Comparison of ENCODE assay signal across 20 cellular contexts in the genomic region with DNA sequence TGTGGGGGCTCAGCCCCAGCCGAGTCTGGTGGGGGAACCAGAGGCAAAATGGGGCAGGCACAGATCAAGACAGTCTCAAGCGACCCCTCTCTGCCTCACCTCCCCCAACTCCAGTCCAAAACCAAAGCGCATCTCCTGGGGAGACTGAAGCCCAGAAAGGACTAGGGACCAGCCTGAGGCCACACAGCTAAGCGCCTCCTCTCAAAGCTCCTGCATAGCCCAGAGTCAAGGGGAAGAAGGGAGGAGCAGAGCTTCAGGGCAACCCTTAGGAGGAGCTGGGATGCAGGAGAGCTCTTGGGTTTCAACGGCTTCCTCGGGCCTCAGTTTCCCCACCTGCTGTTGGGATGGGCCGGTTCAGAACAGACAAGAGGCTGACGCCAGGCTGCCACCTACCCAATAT. TPM values are rescaled to one million over a fixed set of nuclear protein-coding genes. Genes with fewer than 3 reads are reported as not detected.
"Had no signal": no experiment of that assay in that cellular context is flagged by ENCODE, and none has a peak within 500 bp of the region (broad histone marks: within the 10 kb centered on the region; RNA-seq: fewer than 3 reads in every experiment).

No MANE protein-coding gene starts in this region.

- DNase-seq: activated CD4-positive, alpha-beta T cell treated with anti-CD3 and anti-CD28 coated beads for 36 hours; activated CD4-positive, alpha-beta T cell treated with anti-CD3 and anti-CD28 coated beads, Interleukin-2, amount 50 U/mL, for 48 hours; activated gamma-delta T cell treated with Interleukin-2 at 50 U/mL for 16 hours; activated T-cell treated with anti-CD3 and anti-CD28 coated beads for 4 hours; effector memory CD4-positive, alpha-beta T cell; esophagus squamous epithelium; left ventricle myocardium superior; mucosa of descending colon; naive B cell; SW 1271; testis; upper lobe of left lung had no signal

- H3K36me3 ChIP-seq: cardiac muscle cell, esophagus squamous epithelium, upper lobe of left lung had no signal

- H3K4me3 ChIP-seq: mucosa of descending colon, testis, upper lobe of left lung had no signal

- H3K4me3 Mint-ChIP-seq: activated CD4-positive, alpha-beta T cell treated with anti-CD3 and anti-CD28 coated beads for 36 hours; activated T-helper 1 cell treated with anti-CD3 and anti-CD28 coated beads, Interleukin-12 subunit alpha, Interleukin-12 subunit beta, Interleukin-2, Interleukin-4 antibody, amounts not matched to agents 30 ng/mL and 10 ng/mL and 1 ng/mL, durations not matched to agents 14 hours and 24 hours and 36 hours; dendritic cell treated with granulocyte-macrophage colony-stimulating factor and Interleukin-4, amounts not matched to agents 40 ng/mL and 50 ng/mL, for 4 days; memory B cell had no signal

- ATAC-seq: activated CD4-positive, alpha-beta T cell treated with anti-CD3 and anti-CD28 coated beads for 36 hours; activated naive CD4-positive, alpha-beta T cell treated with anti-CD3 and anti-CD28 coated beads, Interleukin-2, amount 50 U/mL, for 72 hours; left ventricle myocardium superior; mucosa of descending colon had no signal

- H3K9me3 ChIP-seq: esophagus squamous epithelium, mucosa of descending colon, testis, upper lobe of left lung had no signal

- H3K27ac Mint-ChIP-seq: activated CD4-positive, alpha-beta T cell treated with anti-CD3 and anti-CD28 coated beads for 36 hours; activated naive CD4-positive, alpha-beta T cell treated with anti-CD3 and anti-CD28 coated beads, Interleukin-2, amount 50 U/mL, for 72 hours; activated T-helper 1 cell treated with anti-CD3 and anti-CD28 coated beads, Interleukin-12 subunit alpha, Interleukin-12 subunit beta, Interleukin-2, Interleukin-4 antibody, amounts not matched to agents 30 ng/mL and 10 ng/mL and 1 ng/mL, durations not matched to agents 14 hours and 24 hours and 36 hours; dendritic cell treated with granulocyte-macrophage colony-stimulating factor and Interleukin-4, amounts not matched to agents 40 ng/mL and 50 ng/mL, for 4 days; memory B cell had no signal

- H3K9me3 Mint-ChIP-seq: activated naive CD4-positive, alpha-beta T cell treated with anti-CD3 and anti-CD28 coated beads, Interleukin-2, amount 50 U/mL, for 72 hours; activated T-helper 1 cell treated with anti-CD3 and anti-CD28 coated beads, Interleukin-12 subunit alpha, Interleukin-12 subunit beta, Interleukin-2, Interleukin-4 antibody, amounts not matched to agents 30 ng/mL and 10 ng/mL and 1 ng/mL, durations not matched to agents 14 hours and 24 hours and 36 hours; dendritic cell treated with granulocyte-macrophage colony-stimulating factor and Interleukin-4, amounts not matched to agents 40 ng/mL and 50 ng/mL, for 4 days; memory B cell had no signal

- H3K36me3 Mint-ChIP-seq: memory B cell had no signal

- H3K27me3 ChIP-seq: cardiac muscle cell, testis had no signal

- H3K27ac ChIP-seq: cardiac muscle cell, testis, upper lobe of left lung had no signal

RNA-seq across cellular contexts. Expression of a gene that starts 19.9 kb away (rescaled TPM):
- total RNA-seq: activated CD4-positive, alpha-beta T cell treated with anti-CD3 and anti-CD28 coated beads for 36 hours; activated naive CD4-positive, alpha-beta T cell treated with anti-CD3 and anti-CD28 coated beads, Interleukin-2, amount 50 U/mL, for 72 hours; activated T-helper 1 cell treated with anti-CD3 and anti-CD28 coated beads, Interleukin-12 subunit alpha, Interleukin-12 subunit beta, Interleukin-2, Interleukin-4 antibody, amounts not matched to agents 30 ng/mL and 10 ng/mL and 1 ng/mL, durations not matched to agents 14 hours and 24 hours and 36 hours; T-helper 2 cell treated with Interferon-gamma antibody and Interleukin-4, amounts not matched to agents 100 ng/mL and 5 ng/mL, for 36 hours had no signal

RNA-seq across cellular contexts. Expression of a gene that starts 39.6 kb away (rescaled TPM):
- total RNA-seq: chondrocyte, fibroblast of villous mesenchyme had no signal

RNA-seq across cellular contexts. Expression of a gene that starts 44.4 kb away (rescaled TPM):
- total RNA-seq: activated CD4-positive, alpha-beta T cell treated with anti-CD3 and anti-CD28 coated beads for 36 hours; activated T-helper 1 cell treated with anti-CD3 and anti-CD28 coated beads, Interleukin-12 subunit alpha, Interleukin-12 subunit beta, Interleukin-2, Interleukin-4 antibody, amounts not matched to agents 30 ng/mL and 10 ng/mL and 1 ng/mL, durations not matched to agents 14 hours and 24 hours and 36 hours; chondrocyte; fibroblast of villous mesenchyme; T-helper 2 cell treated with Interferon-gamma antibody and Interleukin-4, amounts not matched to agents 100 ng/mL and 5 ng/mL, for 36 hours had no signal
